ENCODE assay signal across 18 cellular contexts in the genomic region with DNA sequence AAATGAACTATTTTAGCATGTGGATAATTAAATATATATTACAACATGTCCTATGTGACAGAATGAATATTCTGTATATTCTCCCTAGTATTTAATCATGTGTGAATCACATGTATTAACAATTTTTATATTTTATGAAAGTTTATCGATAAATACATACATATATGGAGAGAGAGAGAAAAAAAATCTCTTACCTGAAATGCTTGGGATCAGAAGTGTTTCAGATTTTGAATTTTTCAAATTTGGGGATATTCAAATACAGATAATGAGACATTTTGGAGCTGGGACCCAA.
"Had no signal": no experiment of that assay in that cellular context is flagged by ENCODE, and none has a peak within 500 bp of the region (broad histone marks: within the 10 kb centered on the region; RNA-seq: fewer than 3 reads in every experiment).

No MANE protein-coding gene starts in this region.

- H3K4me3 ChIP-seq: cardiac muscle cell, left lung, lung, pancreas, upper lobe of right lung had no signal

- DNase-seq: activated B cell treated with CpG ODN at 0.5 μM for 24 hours; activated CD4-positive, alpha-beta T cell treated with anti-CD3 and anti-CD28 coated beads, Interleukin-2, amount 50 U/mL, for 4 hours; activated naive CD4-positive, alpha-beta T cell treated with anti-CD3 and anti-CD28 coated beads, Interleukin-2, amount 10 ng/mL, durations not matched to agents 7 days and 5 days; activated T-cell treated with anti-CD3 and anti-CD28 coated beads, Interleukin-2, amount 50 U/mL, for 48 hours; kidney; left lung; right cardiac atrium; stimulated activated CD4-positive, alpha-beta T cell treated with anti-CD3 and anti-CD28 coated beads, Interleukin-12 subunit alpha, Interleukin-12 subunit beta, amount 100 ng/mL, for 4 hours; stimulated activated CD4-positive, alpha-beta T cell treated with anti-CD3 and anti-CD28 coated beads, Interleukin-4, amount 100 ng/mL, for 4 hours; stimulated activated naive CD8-positive, alpha-beta T cell treated with anti-CD3 and anti-CD28 coated beads, Interleukin-15, Interleukin-2, amounts not matched to agents 100 U/mL and 50 U/mL, for 24 hours; T1000; upper lobe of right lung had no signal

- H3K27ac ChIP-seq: cardiac muscle cell, left lung, upper lobe of right lung had no signal

- H3K9me3 ChIP-seq: left lung, pancreas, upper lobe of right lung had no signal

- H3K9me3 Mint-ChIP-seq: activated naive CD4-positive, alpha-beta T cell treated with anti-CD3 and anti-CD28 coated beads, Interleukin-2, amount 10 ng/mL, durations not matched to agents 7 days and 5 days; T-helper 1 cell treated with Interleukin-12 subunit alpha and Interleukin-12 subunit beta and Interleukin-4 antibody, amounts not matched to agents 30 μg/mL and 1 μg/mL, for 36 hours had no signal

- H3K36me3 ChIP-seq: cardiac muscle cell, left lung, pancreas, upper lobe of right lung had no signal

- H3K4me1 Mint-ChIP-seq: activated B cell treated with CpG ODN at 0.5 μM for 24 hours; activated CD4-positive, alpha-beta T cell treated with anti-CD3 and anti-CD28 coated beads for 36 hours; naive thymus-derived CD4-positive, alpha-beta T cell had no signal

- H3K4me3 Mint-ChIP-seq: activated B cell treated with CpG ODN at 0.5 μM for 24 hours; activated CD4-positive, alpha-beta T cell treated with anti-CD3 and anti-CD28 coated beads for 36 hours; activated naive CD4-positive, alpha-beta T cell treated with anti-CD3 and anti-CD28 coated beads, Interleukin-2, amount 10 ng/mL, durations not matched to agents 7 days and 5 days; naive thymus-derived CD4-positive, alpha-beta T cell; T-helper 1 cell treated with Interleukin-12 subunit alpha and Interleukin-12 subunit beta and Interleukin-4 antibody, amounts not matched to agents 30 μg/mL and 1 μg/mL, for 36 hours had no signal

- H3K27me3 ChIP-seq: cardiac muscle cell, left lung, pancreas, upper lobe of right lung had no signal

- H3K27ac Mint-ChIP-seq: activated B cell treated with CpG ODN at 0.5 μM for 24 hours; activated CD4-positive, alpha-beta T cell treated with anti-CD3 and anti-CD28 coated beads for 36 hours; activated naive CD4-positive, alpha-beta T cell treated with anti-CD3 and anti-CD28 coated beads, Interleukin-2, amount 10 ng/mL, durations not matched to agents 7 days and 5 days; naive thymus-derived CD4-positive, alpha-beta T cell; T-helper 1 cell treated with Interleukin-12 subunit alpha and Interleukin-12 subunit beta and Interleukin-4 antibody, amounts not matched to agents 30 μg/mL and 1 μg/mL, for 36 hours had no signal

- H3K27me3 Mint-ChIP-seq: activated naive CD4-positive, alpha-beta T cell treated with anti-CD3 and anti-CD28 coated beads, Interleukin-2, amount 10 ng/mL, durations not matched to agents 7 days and 5 days had no signal

- FAIRE-seq: pancreas had no signal

- H3K36me3 Mint-ChIP-seq: activated naive CD4-positive, alpha-beta T cell treated with anti-CD3 and anti-CD28 coated beads, Interleukin-2, amount 10 ng/mL, durations not matched to agents 7 days and 5 days had no signal

- ATAC-seq: activated CD4-positive, alpha-beta T cell treated with anti-CD3 and anti-CD28 coated beads for 36 hours; stimulated activated naive CD8-positive, alpha-beta T cell treated with anti-CD3 and anti-CD28 coated beads, Interleukin-15, Interleukin-2, amounts not matched to agents 100 U/mL and 50 U/mL, for 24 hours had no signal
